3 cellular contexts compared by ENCODE assay signal in genomic region chr13:46648166-46648607, GRCh38.
TF ChIP-seq lines count a peak whose summit lies in the region.

No MANE protein-coding gene starts in this region.

TF ChIP-seq in SK-N-SH treated with all-trans-retinoic acid at 6 μM for 48 hours, 23 proteins besides CTCF, POLR2A, EP300 and RAD21 (continued from another document):
- no peak for TF ChIP-seq PPARA (CRISPR knock-in tag; IDR thresholded peaks at IDR 0.05; ENCODE audit: borderline replicate concordance)
- TF ChIP-seq ARNTL (CRISPR knock-in tag; IDR thresholded peaks at IDR 0.05; ENCODE audit: borderline replicate concordance, low read depth), result no peak
- TF ChIP-seq POU6F1 (CRISPR knock-in tag; IDR thresholded peaks at IDR 0.05; ENCODE audit: borderline replicate concordance, low read depth), result no peak
- TF ChIP-seq TSHZ2 (CRISPR knock-in tag; IDR thresholded peaks at IDR 0.05), result no peak
- TF ChIP-seq CSRNP3 (CRISPR knock-in tag; IDR thresholded peaks at IDR 0.05), result no peak
- no peak for TF ChIP-seq ZFP30 (CRISPR knock-in tag; IDR thresholded peaks at IDR 0.05)
- TF ChIP-seq ISL1 (CRISPR knock-in tag; IDR thresholded peaks at IDR 0.05), result no peak
- no peak for TF ChIP-seq GLIS3 (CRISPR knock-in tag; IDR thresholded peaks at IDR 0.05)

TF ChIP-seq in SK-N-SH, 30 proteins besides CTCF, POLR2A, EP300 and RAD21 (continued from another document):
- TF ChIP-seq, protein P1, sequence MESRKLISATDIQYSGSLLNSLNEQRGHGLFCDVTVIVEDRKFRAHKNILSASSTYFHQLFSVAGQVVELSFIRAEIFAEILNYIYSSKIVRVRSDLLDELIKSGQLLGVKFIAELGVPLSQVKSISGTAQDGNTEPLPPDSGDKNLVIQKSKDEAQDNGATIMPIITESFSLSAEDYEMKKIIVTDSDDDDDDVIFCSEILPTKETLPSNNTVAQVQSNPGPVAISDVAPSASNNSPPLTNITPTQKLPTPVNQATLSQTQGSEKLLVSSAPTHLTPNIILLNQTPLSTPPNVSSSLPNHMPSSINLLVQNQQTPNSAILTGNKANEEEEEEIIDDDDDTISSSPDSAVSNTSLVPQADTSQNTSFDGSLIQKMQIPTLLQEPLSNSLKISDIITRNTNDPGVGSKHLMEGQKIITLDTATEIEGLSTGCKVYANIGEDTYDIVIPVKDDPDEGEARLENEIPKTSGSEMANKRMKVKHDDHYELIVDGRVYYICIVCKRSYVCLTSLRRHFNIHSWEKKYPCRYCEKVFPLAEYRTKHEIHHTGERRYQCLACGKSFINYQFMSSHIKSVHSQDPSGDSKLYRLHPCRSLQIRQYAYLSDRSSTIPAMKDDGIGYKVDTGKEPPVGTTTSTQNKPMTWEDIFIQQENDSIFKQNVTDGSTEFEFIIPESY (IDR thresholded peaks at IDR 0.05; ENCODE audit: borderline replicate concordance, low read depth), result no peak
- TF ChIP-seq CHD2 (IDR thresholded peaks at IDR 0.05; ENCODE audit: low read length, partially characterized antibody) (no peak), ELF1 (IDR thresholded peaks at IDR 0.05) (no peak), USF1 (IDR thresholded peaks at IDR 0.05; ENCODE audit: borderline replicate concordance, low read depth) (no peak), SMC3 (IDR thresholded peaks at IDR 0.05; ENCODE audit: low read depth, low read length) (no peak), TEAD4 (IDR thresholded peaks at IDR 0.05; ENCODE audit: borderline replicate concordance, insufficient read depth) (no peak), MEF2A (IDR thresholded peaks at IDR 0.05; ENCODE audit: borderline replicate concordance, low read depth) (no peak), GATA2 (CRISPR knock-in tag; IDR thresholded peaks at IDR 0.05) (no peak), NFIC (IDR thresholded peaks at IDR 0.05; ENCODE audit: borderline replicate concordance) (no peak), GABPA (IDR thresholded peaks at IDR 0.05; ENCODE audit: low read depth) (no peak), FOXJ3 (CRISPR knock-in tag; IDR thresholded peaks at IDR 0.05) (no peak), RXRA (IDR thresholded peaks at IDR 0.05; ENCODE audit: borderline replicate concordance, low read depth) (no peak), NRF1 (IDR thresholded peaks at IDR 0.05; ENCODE audit: low read depth, low read length) (no peak), TAF1 (IDR thresholded peaks at IDR 0.05; ENCODE audit: borderline replicate concordance, low read depth, low read length) (no peak)

TF ChIP-seq in GM12878, 131 proteins besides CTCF, POLR2A, EP300 and RAD21:
- no peak for TF ChIP-seq SKIL (IDR thresholded peaks at IDR 0.05; ENCODE audit: low read depth, poor library complexity, severe bottlenecking)
- no peak for TF ChIP-seq USF1 (IDR thresholded peaks at IDR 0.05; ENCODE audit: borderline replicate concordance, extremely low read length, insufficient read depth, low read depth, low read length)
- TF ChIP-seq HSF1 (IDR thresholded peaks at IDR 0.05; ENCODE audit: low read depth, low read length), result no peak
- TF ChIP-seq POU2F2 (IDR thresholded peaks at IDR 0.05; ENCODE audit: borderline replicate concordance, low read depth, low read length), result no peak
- peak; percentile 74 for TF ChIP-seq PKNOX1 (IDR thresholded peaks at IDR 0.05)
- TF ChIP-seq PML (IDR thresholded peaks at IDR 0.05; ENCODE audit: low read length), result no peak
- no peak for TF ChIP-seq REST (IDR thresholded peaks at IDR 0.05; ENCODE audit: low read depth, low read length)
- no peak for TF ChIP-seq CBX3 (IDR thresholded peaks at IDR 0.05; ENCODE audit: borderline replicate concordance, low read depth)
- TF ChIP-seq, protein P2, sequence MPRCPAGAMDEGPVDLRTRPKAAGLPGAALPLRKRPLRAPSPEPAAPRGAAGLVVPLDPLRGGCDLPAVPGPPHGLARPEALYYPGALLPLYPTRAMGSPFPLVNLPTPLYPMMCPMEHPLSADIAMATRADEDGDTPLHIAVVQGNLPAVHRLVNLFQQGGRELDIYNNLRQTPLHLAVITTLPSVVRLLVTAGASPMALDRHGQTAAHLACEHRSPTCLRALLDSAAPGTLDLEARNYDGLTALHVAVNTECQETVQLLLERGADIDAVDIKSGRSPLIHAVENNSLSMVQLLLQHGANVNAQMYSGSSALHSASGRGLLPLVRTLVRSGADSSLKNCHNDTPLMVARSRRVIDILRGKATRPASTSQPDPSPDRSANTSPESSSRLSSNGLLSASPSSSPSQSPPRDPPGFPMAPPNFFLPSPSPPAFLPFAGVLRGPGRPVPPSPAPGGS (IDR thresholded peaks at IDR 0.05; ENCODE audit: borderline replicate concordance, insufficient read depth, low read depth, low read length, poor library complexity, severe bottlenecking), result no peak
- TF ChIP-seq EED (IDR thresholded peaks at IDR 0.05; ENCODE audit: low read depth), result 0 out of 2 replicates have a peak, but pooled peaks have one; percentile 15
- TF ChIP-seq CHD2 (IDR thresholded peaks at IDR 0.05; ENCODE audit: borderline replicate concordance, low read depth, low read length), result no peak
- TF ChIP-seq SMARCA5 (IDR thresholded peaks at IDR 0.05), result peak; percentile 14; the same call in 1 of the 2 replicates
- no peak for TF ChIP-seq TBL1XR1 (IDR thresholded peaks at IDR 0.05; ENCODE audit: low read depth, low read length)
- no peak for TF ChIP-seq MAX (IDR thresholded peaks at IDR 0.05; ENCODE audit: low read depth, low read length)
- no peak for TF ChIP-seq NFYA (IDR thresholded peaks at IDR 0.05; ENCODE audit: borderline replicate concordance, low read depth, low read length)
- no peak for TF ChIP-seq HCFC1 (IDR thresholded peaks at IDR 0.05; ENCODE audit: low read length)
- no peak for TF ChIP-seq IRF5 (IDR thresholded peaks at IDR 0.05; ENCODE audit: borderline replicate concordance)
- no peak for TF ChIP-seq HDAC6 (IDR thresholded peaks at IDR 0.05; ENCODE audit: unreplicated experiment)
- no peak for TF ChIP-seq FOXK2 (IDR thresholded peaks at IDR 0.05)
- no peak for TF ChIP-seq SP1 (IDR thresholded peaks at IDR 0.05; ENCODE audit: low read depth, low read length)
- TF ChIP-seq E4F1 (IDR thresholded peaks at IDR 0.05; ENCODE audit: borderline replicate concordance, partially characterized antibody), result no peak
- TF ChIP-seq, protein P3, sequence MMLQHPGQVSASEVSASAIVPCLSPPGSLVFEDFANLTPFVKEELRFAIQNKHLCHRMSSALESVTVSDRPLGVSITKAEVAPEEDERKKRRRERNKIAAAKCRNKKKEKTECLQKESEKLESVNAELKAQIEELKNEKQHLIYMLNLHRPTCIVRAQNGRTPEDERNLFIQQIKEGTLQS (IDR thresholded peaks at IDR 0.05; ENCODE audit: borderline replicate concordance, extremely low read depth, low read depth, low read length), result no peak
- peak; percentile 52; the same call in 1 of the 2 replicates for TF ChIP-seq RAD51 (IDR thresholded peaks at IDR 0.05)
